Comparison of ENCODE assay signal across 1 cellular context in the genomic region with DNA sequence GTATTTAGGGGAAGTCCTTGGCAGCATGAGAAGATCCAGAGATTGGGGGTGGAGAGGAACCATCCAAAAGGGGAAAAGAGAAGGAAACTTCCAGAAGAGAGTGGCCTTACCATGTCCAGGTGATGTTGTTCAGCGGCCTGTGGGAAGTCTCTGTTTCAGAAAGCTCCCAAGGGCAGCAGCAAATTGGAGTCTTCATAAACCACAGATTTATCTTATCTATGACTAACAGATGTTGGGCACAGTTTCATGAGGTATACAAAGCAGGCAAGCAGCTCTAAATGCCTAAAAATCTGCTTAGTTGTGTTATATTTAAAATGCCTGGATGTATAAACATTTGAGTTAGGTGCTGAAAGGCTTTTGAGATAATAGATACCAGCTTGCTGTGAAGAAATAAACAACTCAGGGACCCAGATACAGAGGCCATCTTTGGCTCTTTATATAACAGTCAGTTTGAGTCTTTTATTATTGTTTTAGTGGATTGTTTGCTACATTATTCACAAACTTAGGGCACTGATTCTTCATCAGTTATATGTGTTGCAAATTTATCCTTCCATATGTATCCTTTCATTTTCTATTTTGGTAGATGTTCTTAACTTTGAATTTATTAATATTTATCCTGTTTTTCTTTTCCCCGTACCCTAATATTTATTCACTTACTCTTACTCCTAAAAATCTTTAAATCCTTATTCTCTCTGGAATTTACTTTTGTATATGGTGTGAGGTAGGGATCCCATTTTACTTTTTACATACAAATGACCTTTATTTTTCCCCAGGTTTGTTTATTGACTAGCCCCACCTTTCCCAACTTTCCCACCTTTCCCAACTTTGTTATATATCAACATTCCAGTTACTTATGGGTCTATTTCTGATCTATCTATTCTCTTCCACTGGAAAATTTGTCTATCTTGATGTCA.
A peak's percentile ranks its signal among the peaks of the same experiment; 100 is the strongest.
TF ChIP-seq lines count a peak whose summit lies in the region.

No MANE protein-coding gene starts in this region.

TF ChIP-seq in K562, 482 proteins besides CTCF, POLR2A, EP300 and RAD21 (continued from another document and continues in another):
- TF ChIP-seq, protein P1, sequence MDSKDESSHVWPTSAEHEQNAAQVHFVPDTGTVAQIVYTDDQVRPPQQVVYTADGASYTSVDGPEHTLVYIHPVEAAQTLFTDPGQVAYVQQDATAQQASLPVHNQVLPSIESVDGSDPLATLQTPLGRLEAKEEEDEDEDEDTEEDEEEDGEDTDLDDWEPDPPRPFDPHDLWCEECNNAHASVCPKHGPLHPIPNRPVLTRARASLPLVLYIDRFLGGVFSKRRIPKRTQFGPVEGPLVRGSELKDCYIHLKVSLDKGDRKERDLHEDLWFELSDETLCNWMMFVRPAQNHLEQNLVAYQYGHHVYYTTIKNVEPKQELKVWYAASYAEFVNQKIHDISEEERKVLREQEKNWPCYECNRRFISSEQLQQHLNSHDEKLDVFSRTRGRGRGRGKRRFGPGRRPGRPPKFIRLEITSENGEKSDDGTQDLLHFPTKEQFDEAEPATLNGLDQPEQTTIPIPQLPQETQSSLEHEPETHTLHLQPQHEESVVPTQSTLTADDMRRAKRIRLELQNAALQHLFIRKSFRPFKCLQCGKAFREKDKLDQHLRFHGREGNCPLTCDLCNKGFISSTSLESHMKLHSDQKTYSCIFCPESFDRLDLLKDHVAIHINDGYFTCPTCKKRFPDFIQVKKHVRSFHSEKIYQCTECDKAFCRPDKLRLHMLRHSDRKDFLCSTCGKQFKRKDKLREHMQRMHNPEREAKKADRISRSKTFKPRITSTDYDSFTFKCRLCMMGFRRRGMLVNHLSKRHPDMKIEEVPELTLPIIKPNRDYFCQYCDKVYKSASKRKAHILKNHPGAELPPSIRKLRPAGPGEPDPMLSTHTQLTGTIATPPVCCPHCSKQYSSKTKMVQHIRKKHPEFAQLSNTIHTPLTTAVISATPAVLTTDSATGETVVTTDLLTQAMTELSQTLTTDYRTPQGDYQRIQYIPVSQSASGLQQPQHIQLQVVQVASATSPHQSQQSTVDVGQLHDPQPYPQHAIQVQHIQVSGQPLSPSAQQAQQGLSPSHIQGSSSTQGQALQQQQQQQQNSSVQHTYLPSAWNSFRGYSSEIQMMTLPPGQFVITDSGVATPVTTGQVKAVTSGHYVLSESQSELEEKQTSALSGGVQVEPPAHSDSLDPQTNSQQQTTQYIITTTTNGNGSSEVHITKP (IDR thresholded peaks at IDR 0.05; ENCODE audit: partially characterized antibody), result peak; percentile 70
- TF ChIP-seq, protein P2, sequence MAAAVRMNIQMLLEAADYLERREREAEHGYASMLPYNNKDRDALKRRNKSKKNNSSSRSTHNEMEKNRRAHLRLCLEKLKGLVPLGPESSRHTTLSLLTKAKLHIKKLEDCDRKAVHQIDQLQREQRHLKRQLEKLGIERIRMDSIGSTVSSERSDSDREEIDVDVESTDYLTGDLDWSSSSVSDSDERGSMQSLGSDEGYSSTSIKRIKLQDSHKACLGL (CRISPR knock-in tag; IDR thresholded peaks at IDR 0.05; ENCODE audit: borderline replicate concordance, poor library complexity, severe bottlenecking), result no peak
- TF ChIP-seq, protein P3, sequence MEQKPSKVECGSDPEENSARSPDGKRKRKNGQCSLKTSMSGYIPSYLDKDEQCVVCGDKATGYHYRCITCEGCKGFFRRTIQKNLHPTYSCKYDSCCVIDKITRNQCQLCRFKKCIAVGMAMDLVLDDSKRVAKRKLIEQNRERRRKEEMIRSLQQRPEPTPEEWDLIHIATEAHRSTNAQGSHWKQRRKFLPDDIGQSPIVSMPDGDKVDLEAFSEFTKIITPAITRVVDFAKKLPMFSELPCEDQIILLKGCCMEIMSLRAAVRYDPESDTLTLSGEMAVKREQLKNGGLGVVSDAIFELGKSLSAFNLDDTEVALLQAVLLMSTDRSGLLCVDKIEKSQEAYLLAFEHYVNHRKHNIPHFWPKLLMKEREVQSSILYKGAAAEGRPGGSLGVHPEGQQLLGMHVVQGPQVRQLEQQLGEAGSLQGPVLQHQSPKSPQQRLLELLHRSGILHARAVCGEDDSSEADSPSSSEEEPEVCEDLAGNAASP (IDR thresholded peaks at IDR 0.05), result no peak
- TF ChIP-seq TCF15 (CRISPR knock-in tag; IDR thresholded peaks at IDR 0.05) (no peak), RBM25 (IDR thresholded peaks at IDR 0.05; ENCODE audit: low read depth, low read length, severe bottlenecking) (no peak), ZNF507 (tag; conservative IDR thresholded peaks at IDR 0.05) (no peak), FOXJ2 (tag; IDR thresholded peaks at IDR 0.05) (peak; percentile 96), BACH1 (tag; IDR thresholded peaks at IDR 0.05) (no peak), PYGO2 (tag; IDR thresholded peaks at IDR 0.05) (0 out of 2 replicates have a peak, but pooled peaks have one; percentile 57), SIX5 (IDR thresholded peaks at IDR 0.05; ENCODE audit: borderline replicate concordance in 1 of 2, insufficient read depth in 1 of 2, low read depth in 1 of 2, low read length in 2 of 2) (no peak), IFI16 (CRISPR knock-in tag; IDR thresholded peaks at IDR 0.05) (no peak), RAD51 (IDR thresholded peaks at IDR 0.05; ENCODE audit: borderline replicate concordance, low read depth) (no peak), TFAM (CRISPR knock-in tag; conservative IDR thresholded peaks at IDR 0.05) (no peak), ZC3H8 (IDR thresholded peaks at IDR 0.05) (no peak)
- TF ChIP-seq, protein P4, sequence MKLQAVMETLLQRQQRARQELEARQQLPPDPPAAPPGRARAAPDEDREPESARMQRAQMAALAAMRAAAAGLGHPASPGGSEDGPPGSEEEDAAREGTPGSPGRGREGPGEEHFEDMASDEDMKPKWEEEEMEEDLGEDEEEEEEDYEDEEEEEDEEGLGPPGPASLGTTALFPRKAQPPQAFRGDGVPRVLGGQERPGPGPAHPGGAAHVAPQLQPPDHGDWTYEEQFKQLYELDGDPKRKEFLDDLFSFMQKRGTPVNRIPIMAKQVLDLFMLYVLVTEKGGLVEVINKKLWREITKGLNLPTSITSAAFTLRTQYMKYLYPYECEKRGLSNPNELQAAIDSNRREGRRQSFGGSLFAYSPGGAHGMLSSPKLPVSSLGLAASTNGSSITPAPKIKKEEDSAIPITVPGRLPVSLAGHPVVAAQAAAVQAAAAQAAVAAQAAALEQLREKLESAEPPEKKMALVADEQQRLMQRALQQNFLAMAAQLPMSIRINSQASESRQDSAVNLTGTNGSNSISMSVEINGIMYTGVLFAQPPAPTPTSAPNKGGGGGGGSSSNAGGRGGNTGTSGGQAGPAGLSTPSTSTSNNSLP (IDR thresholded peaks at IDR 0.05; ENCODE audit: borderline replicate concordance, low read depth, low read length), result peak; percentile 51; the same call in 1 of the 2 replicates
- TF ChIP-seq, protein P5, sequence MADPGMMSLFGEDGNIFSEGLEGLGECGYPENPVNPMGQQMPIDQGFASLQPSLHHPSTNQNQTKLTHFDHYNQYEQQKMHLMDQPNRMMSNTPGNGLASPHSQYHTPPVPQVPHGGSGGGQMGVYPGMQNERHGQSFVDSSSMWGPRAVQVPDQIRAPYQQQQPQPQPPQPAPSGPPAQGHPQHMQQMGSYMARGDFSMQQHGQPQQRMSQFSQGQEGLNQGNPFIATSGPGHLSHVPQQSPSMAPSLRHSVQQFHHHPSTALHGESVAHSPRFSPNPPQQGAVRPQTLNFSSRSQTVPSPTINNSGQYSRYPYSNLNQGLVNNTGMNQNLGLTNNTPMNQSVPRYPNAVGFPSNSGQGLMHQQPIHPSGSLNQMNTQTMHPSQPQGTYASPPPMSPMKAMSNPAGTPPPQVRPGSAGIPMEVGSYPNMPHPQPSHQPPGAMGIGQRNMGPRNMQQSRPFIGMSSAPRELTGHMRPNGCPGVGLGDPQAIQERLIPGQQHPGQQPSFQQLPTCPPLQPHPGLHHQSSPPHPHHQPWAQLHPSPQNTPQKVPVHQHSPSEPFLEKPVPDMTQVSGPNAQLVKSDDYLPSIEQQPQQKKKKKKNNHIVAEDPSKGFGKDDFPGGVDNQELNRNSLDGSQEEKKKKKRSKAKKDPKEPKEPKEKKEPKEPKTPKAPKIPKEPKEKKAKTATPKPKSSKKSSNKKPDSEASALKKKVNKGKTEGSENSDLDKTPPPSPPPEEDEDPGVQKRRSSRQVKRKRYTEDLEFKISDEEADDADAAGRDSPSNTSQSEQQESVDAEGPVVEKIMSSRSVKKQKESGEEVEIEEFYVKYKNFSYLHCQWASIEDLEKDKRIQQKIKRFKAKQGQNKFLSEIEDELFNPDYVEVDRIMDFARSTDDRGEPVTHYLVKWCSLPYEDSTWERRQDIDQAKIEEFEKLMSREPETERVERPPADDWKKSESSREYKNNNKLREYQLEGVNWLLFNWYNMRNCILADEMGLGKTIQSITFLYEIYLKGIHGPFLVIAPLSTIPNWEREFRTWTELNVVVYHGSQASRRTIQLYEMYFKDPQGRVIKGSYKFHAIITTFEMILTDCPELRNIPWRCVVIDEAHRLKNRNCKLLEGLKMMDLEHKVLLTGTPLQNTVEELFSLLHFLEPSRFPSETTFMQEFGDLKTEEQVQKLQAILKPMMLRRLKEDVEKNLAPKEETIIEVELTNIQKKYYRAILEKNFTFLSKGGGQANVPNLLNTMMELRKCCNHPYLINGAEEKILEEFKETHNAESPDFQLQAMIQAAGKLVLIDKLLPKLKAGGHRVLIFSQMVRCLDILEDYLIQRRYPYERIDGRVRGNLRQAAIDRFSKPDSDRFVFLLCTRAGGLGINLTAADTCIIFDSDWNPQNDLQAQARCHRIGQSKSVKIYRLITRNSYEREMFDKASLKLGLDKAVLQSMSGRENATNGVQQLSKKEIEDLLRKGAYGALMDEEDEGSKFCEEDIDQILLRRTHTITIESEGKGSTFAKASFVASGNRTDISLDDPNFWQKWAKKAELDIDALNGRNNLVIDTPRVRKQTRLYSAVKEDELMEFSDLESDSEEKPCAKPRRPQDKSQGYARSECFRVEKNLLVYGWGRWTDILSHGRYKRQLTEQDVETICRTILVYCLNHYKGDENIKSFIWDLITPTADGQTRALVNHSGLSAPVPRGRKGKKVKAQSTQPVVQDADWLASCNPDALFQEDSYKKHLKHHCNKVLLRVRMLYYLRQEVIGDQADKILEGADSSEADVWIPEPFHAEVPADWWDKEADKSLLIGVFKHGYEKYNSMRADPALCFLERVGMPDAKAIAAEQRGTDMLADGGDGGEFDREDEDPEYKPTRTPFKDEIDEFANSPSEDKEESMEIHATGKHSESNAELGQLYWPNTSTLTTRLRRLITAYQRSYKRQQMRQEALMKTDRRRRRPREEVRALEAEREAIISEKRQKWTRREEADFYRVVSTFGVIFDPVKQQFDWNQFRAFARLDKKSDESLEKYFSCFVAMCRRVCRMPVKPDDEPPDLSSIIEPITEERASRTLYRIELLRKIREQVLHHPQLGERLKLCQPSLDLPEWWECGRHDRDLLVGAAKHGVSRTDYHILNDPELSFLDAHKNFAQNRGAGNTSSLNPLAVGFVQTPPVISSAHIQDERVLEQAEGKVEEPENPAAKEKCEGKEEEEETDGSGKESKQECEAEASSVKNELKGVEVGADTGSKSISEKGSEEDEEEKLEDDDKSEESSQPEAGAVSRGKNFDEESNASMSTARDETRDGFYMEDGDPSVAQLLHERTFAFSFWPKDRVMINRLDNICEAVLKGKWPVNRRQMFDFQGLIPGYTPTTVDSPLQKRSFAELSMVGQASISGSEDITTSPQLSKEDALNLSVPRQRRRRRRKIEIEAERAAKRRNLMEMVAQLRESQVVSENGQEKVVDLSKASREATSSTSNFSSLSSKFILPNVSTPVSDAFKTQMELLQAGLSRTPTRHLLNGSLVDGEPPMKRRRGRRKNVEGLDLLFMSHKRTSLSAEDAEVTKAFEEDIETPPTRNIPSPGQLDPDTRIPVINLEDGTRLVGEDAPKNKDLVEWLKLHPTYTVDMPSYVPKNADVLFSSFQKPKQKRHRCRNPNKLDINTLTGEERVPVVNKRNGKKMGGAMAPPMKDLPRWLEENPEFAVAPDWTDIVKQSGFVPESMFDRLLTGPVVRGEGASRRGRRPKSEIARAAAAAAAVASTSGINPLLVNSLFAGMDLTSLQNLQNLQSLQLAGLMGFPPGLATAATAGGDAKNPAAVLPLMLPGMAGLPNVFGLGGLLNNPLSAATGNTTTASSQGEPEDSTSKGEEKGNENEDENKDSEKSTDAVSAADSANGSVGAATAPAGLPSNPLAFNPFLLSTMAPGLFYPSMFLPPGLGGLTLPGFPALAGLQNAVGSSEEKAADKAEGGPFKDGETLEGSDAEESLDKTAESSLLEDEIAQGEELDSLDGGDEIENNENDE (IDR thresholded peaks at IDR 0.05; ENCODE audit: low read depth, low read length), result no peak
- TF ChIP-seq, protein P6, sequence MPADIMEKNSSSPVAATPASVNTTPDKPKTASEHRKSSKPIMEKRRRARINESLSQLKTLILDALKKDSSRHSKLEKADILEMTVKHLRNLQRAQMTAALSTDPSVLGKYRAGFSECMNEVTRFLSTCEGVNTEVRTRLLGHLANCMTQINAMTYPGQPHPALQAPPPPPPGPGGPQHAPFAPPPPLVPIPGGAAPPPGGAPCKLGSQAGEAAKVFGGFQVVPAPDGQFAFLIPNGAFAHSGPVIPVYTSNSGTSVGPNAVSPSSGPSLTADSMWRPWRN (IDR thresholded peaks at IDR 0.05; ENCODE audit: low read depth), result peak; percentile 85
